20 cellular contexts compared by ENCODE assay signal in the genomic region with DNA sequence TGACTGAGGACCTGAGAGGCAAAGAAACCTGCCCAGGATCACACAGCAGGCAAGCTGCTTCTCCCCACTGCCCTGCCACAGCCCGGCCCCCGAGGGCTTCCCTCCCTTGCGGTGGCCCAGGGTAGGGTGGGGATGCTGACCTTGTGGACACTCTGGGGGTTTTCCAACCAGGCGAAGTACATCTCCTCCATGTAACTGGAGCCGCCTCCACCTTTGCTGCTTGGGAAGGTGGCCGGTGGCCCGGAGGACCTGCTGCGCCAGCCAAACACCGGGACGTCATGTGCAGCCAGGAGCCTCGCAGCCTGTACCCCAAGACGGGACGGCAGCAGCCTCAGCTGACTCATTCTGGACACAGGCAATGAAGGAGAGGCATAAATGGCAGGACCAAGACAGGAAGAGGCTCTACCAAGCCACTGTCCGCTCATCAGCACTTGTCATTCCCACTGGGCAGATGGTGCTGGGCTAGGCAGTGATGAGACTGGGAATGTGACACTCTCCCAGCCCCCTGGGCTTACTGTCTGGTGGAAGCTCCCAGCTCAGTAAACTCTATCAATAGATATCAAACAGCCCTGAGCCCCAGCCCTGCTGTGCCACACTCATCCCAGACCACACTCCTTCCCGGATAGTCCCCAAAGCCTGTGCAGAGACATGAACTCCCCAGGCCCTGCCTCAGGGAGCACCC. TPM values are rescaled to one million over a fixed set of nuclear protein-coding genes. Genes with fewer than 3 reads are reported as not detected.
"Had no signal": no experiment of that assay in that cellular context is flagged by ENCODE, and none has a peak within 500 bp of the region (broad histone marks: within the 10 kb centered on the region; RNA-seq: fewer than 3 reads in every experiment).

No MANE protein-coding gene starts in this region.

- H3K27me3 ChIP-seq: right atrium auricular region had no signal

- H3K4me3 ChIP-seq: gastroesophageal sphincter, left ventricle myocardium inferior, lung, right atrium auricular region, tibial nerve had no signal

- H3K9me3 ChIP-seq: gastroesophageal sphincter, left ventricle myocardium inferior, right atrium auricular region, tibial nerve had no signal

- H3K9me3 Mint-ChIP-seq: activated B cell treated with CpG ODN at 0.5 μM for 24 hours; activated naive CD4-positive, alpha-beta T cell treated with anti-CD3 and anti-CD28 coated beads, Interleukin-2, amount 10 ng/mL, durations not matched to agents 7 days and 5 days; activated T-helper 1 cell treated with anti-CD3 and anti-CD28 coated beads, Interleukin-12 subunit alpha, Interleukin-12 subunit beta, Interleukin-2, Interleukin-4 antibody, amounts not matched to agents 30 ng/mL and 10 ng/mL and 1 ng/mL, durations not matched to agents 14 hours and 24 hours and 36 hours; effector memory CD8-positive, alpha-beta T cell; nephron progenitor cell; T-cell had no signal

- H3K36me3 ChIP-seq: gastroesophageal sphincter, left ventricle myocardium inferior, right atrium auricular region, tibial nerve had no signal

- H3K4me3 Mint-ChIP-seq: activated B cell treated with CpG ODN at 0.5 μM for 24 hours; activated naive CD4-positive, alpha-beta T cell treated with anti-CD3 and anti-CD28 coated beads, Interleukin-2, amount 10 ng/mL, durations not matched to agents 7 days and 5 days; activated T-helper 1 cell treated with anti-CD3 and anti-CD28 coated beads, Interleukin-12 subunit alpha, Interleukin-12 subunit beta, Interleukin-2, Interleukin-4 antibody, amounts not matched to agents 30 ng/mL and 10 ng/mL and 1 ng/mL, durations not matched to agents 14 hours and 24 hours and 36 hours; effector memory CD8-positive, alpha-beta T cell; nephron progenitor cell; T-cell had no signal

- DNase-seq: activated B cell treated with CpG ODN at 0.5 μM for 24 hours; activated gamma-delta T cell; activated naive CD4-positive, alpha-beta T cell treated with anti-CD3 and anti-CD28 coated beads, Interleukin-2, amount 10 ng/mL, durations not matched to agents 7 days and 5 days; activated T-cell treated with anti-CD3 and anti-CD28 coated beads, Interleukin-2, amount 50 U/mL, for 1 hour; amniotic stem cell; dermis blood vessel endothelial cell; effector memory CD8-positive, alpha-beta T cell; head of caudate nucleus; hypothalamus; left ventricle myocardium inferior; nephron progenitor cell; nucleus accumbens; stimulated activated naive CD4-positive, alpha-beta T cell; T-cell had no signal

- ATAC-seq: effector memory CD8-positive, alpha-beta T cell; gastroesophageal sphincter; T-cell had no signal

- H3K27ac Mint-ChIP-seq: activated B cell treated with CpG ODN at 0.5 μM for 24 hours; activated naive CD4-positive, alpha-beta T cell treated with anti-CD3 and anti-CD28 coated beads, Interleukin-2, amount 10 ng/mL, durations not matched to agents 7 days and 5 days; activated T-helper 1 cell treated with anti-CD3 and anti-CD28 coated beads, Interleukin-12 subunit alpha, Interleukin-12 subunit beta, Interleukin-2, Interleukin-4 antibody, amounts not matched to agents 30 ng/mL and 10 ng/mL and 1 ng/mL, durations not matched to agents 14 hours and 24 hours and 36 hours; effector memory CD8-positive, alpha-beta T cell; nephron progenitor cell; T-cell had no signal

- H3K36me3 Mint-ChIP-seq: activated naive CD4-positive, alpha-beta T cell treated with anti-CD3 and anti-CD28 coated beads, Interleukin-2, amount 10 ng/mL, durations not matched to agents 7 days and 5 days; T-cell had no signal

- H3K27ac ChIP-seq: gastroesophageal sphincter, left ventricle myocardium inferior, parathyroid adenoma, right atrium auricular region, tibial nerve had no signal

- H3K4me1 Mint-ChIP-seq: nephron progenitor cell had no signal

RNA-seq across cellular contexts. Expression of gene OGDHL, which starts 3.7 kb away (rescaled TPM):
- total RNA-seq: activated B cell treated with CpG ODN at 0.5 μM for 24 hours, tibial nerve had no signal
